ENCODE assay signal across 20 cellular contexts in genomic region chr14:31442284-31442683, GRCh38. TPM values are rescaled to one million over a fixed set of nuclear protein-coding genes. Genes with fewer than 3 reads are reported as not detected.
"Had no signal": no experiment of that assay in that cellular context is flagged by ENCODE, and none has a peak within 500 bp of the region (broad histone marks: within the 10 kb centered on the region; RNA-seq: fewer than 3 reads in every experiment).

No MANE protein-coding gene starts in this region.

- H3K9me3 Mint-ChIP-seq: activated naive CD4-positive, alpha-beta T cell treated with anti-CD3 and anti-CD28 coated beads, Interleukin-2, amount 10 ng/mL, durations not matched to agents 7 days and 5 days; activated T-helper 17 cell treated with anti-CD3 and anti-CD28 coated beads, Interleukin-2, amount 50 U/mL, for 72 hours; immature natural killer cell had no signal

- H3K27ac Mint-ChIP-seq: activated naive CD4-positive, alpha-beta T cell treated with anti-CD3 and anti-CD28 coated beads, Interleukin-2, amount 10 ng/mL, durations not matched to agents 7 days and 5 days; activated T-helper 17 cell treated with anti-CD3 and anti-CD28 coated beads, Interleukin-2, amount 50 U/mL, for 72 hours; immature natural killer cell; nephron progenitor cell; stimulated activated memory B cell treated with anti-CD40 and anti-IgM and Interleukin-4, amounts not matched to agents 10 μg/mL and 1 μg/mL and 100 μg/mL, for 72 hours had no signal

- H3K4me3 ChIP-seq: cardiac muscle cell, esophagus squamous epithelium, transverse colon had no signal

- H3K27ac ChIP-seq: cardiac muscle cell, esophagus squamous epithelium had no signal

- H3K4me1 Mint-ChIP-seq: activated naive CD4-positive, alpha-beta T cell treated with anti-CD3 and anti-CD28 coated beads, Interleukin-2, amount 10 ng/mL, durations not matched to agents 7 days and 5 days; immature natural killer cell; nephron progenitor cell; stimulated activated memory B cell treated with anti-CD40 and anti-IgM and Interleukin-4, amounts not matched to agents 10 μg/mL and 1 μg/mL and 100 μg/mL, for 72 hours had no signal

- H3K4me3 Mint-ChIP-seq: activated naive CD4-positive, alpha-beta T cell treated with anti-CD3 and anti-CD28 coated beads, Interleukin-2, amount 10 ng/mL, durations not matched to agents 7 days and 5 days; activated T-helper 17 cell treated with anti-CD3 and anti-CD28 coated beads, Interleukin-2, amount 50 U/mL, for 72 hours; immature natural killer cell; nephron progenitor cell; stimulated activated memory B cell treated with anti-CD40 and anti-IgM and Interleukin-4, amounts not matched to agents 10 μg/mL and 1 μg/mL and 100 μg/mL, for 72 hours had no signal

- H3K4me1 ChIP-seq: transverse colon had no signal

- DNase-seq: activated CD4-positive, alpha-beta T cell treated with anti-CD3 and anti-CD28 coated beads, Interleukin-2, amount 50 U/mL, for 1 hour; activated CD8-positive, alpha-beta memory T cell treated with anti-CD3 and anti-CD28 coated beads for 24 hours; activated naive CD4-positive, alpha-beta T cell treated with anti-CD3 and anti-CD28 coated beads, Interleukin-2, amount 10 ng/mL, durations not matched to agents 7 days and 5 days; esophagus squamous epithelium; head of caudate nucleus; immature natural killer cell; nephron progenitor cell; stimulated activated CD4-positive, alpha-beta T cell treated with anti-CD3 and anti-CD28 coated beads, Interleukin-12 subunit alpha, Interleukin-12 subunit beta, amount 100 ng/mL, for 4 hours; stimulated activated CD4-positive, alpha-beta T cell treated with anti-CD3 and anti-CD28 coated beads, Interleukin-2, amount 100 ng/mL, for 24 hours; T-helper 1 cell; T1000; transverse colon had no signal

- H3K27me3 ChIP-seq: cardiac muscle cell, esophagus squamous epithelium, transverse colon had no signal

- H3K27me3 Mint-ChIP-seq: activated naive CD4-positive, alpha-beta T cell treated with anti-CD3 and anti-CD28 coated beads, Interleukin-2, amount 10 ng/mL, durations not matched to agents 7 days and 5 days; activated T-helper 17 cell treated with anti-CD3 and anti-CD28 coated beads, Interleukin-2, amount 50 U/mL, for 72 hours; stimulated activated memory B cell treated with anti-CD40 and anti-IgM and Interleukin-4, amounts not matched to agents 10 μg/mL and 1 μg/mL and 100 μg/mL, for 72 hours had no signal

- ATAC-seq: activated CD4-positive, CD25-positive, alpha-beta regulatory T cell treated with anti-CD3 and anti-CD28 coated beads, Interleukin-2, amount 50 U/mL, for 24 hours; activated T-helper 17 cell treated with anti-CD3 and anti-CD28 coated beads, Interleukin-2, amount 50 U/mL, for 72 hours; stimulated activated memory B cell treated with anti-CD40 and anti-IgM and Interleukin-4, amounts not matched to agents 10 μg/mL and 1 μg/mL and 100 μg/mL, for 72 hours had no signal

- H3K9me3 ChIP-seq: esophagus squamous epithelium, transverse colon had no signal

- H3K36me3 ChIP-seq: transverse colon had no signal

RNA-seq across cellular contexts. Expression of gene GPR33, which starts 45.6 kb away (rescaled TPM):
- total RNA-seq: activated T-helper 17 cell treated with anti-CD3 and anti-CD28 coated beads, Interleukin-2, amount 50 U/mL, for 72 hours; cardiac muscle cell; esophagus squamous epithelium; mesenteric fat pad; omental fat pad; pulmonary artery endothelial cell; sciatic nerve; transverse colon had no signal
- polyA plus RNA-seq: cardiac muscle cell, immature natural killer cell had no signal
